14 cellular contexts compared by ENCODE assay signal in genomic region chr7:80910228-80910627, GRCh38. TPM values are rescaled to one million over a fixed set of nuclear protein-coding genes. Genes with fewer than 3 reads are reported as not detected.
DNase-seq lines count a peak whose midpoint lies in the region; ATAC-seq, FAIRE-seq and TF ChIP-seq lines count a peak whose summit lies in the region.
"Had no signal": no experiment of that assay in that cellular context is flagged by ENCODE, and none has a peak within 500 bp of the region (broad histone marks: within the 10 kb centered on the region; RNA-seq: fewer than 3 reads in every experiment).

No MANE protein-coding gene starts in this region.

- CTCF ChIA-PET in Panc1 (lab: Charles Lee): no interaction called here

- no TSS peak for BruUV-seq in Panc1 (replicated peaks; lab: Mats Ljungman, UMichigan)

- in situ Hi-C loops in Panc1 (cut with HindIII; ENCODE audit: low pct_unique_long_range_greater_than_20kb, low sequenced_read_pairs): no loop called here

- no peak overlapping the region for H3K23ac ChIP-seq in H9 (ENCODE audit: insufficient read length, low read depth, low read length)

- intact Hi-C loops in Right ventricle myocardium inferior (cut with DNase I): no loop called here
- intact Hi-C loops in cardiac septum (cut with DNase I): loop anchor here (10.0 kb wide), 1 partner anchor 565 kb away; no protein-coding TSS in a partner anchor
- intact Hi-C loops in Panc1 (cut with micrococcal nuclease; ENCODE audit: unreplicated experiment): no loop called here

- H3K27ac Mint-ChIP-seq in H9: no peak overlapping the region
- H3K27ac Mint-ChIP-seq: B cell; CD4-positive, alpha-beta T cell had no signal

- H3K27me3 Mint-ChIP-seq in H9 (ENCODE audit: low read depth): no peaks in the 10 kb centered on the region
- H3K27me3 Mint-ChIP-seq: B cell had no signal

- H4K8ac ChIP-seq in H9 (replicated peaks; ENCODE audit: insufficient read length, low read depth, low read length): no peak overlapping the region

- no peaks in the 10 kb centered on the region for H4K20me1 ChIP-seq in H9 (ENCODE audit: control insufficient read depth, insufficient read depth, insufficient read length)

- no peak overlapping the region for H3K4me3 ChIP-seq in Panc1 (ENCODE audit: low read depth in 2 of 2, low read length in 2 of 2)
- peak overlapping the region in 2 of 3 donors; percentile 10 to 42 for H3K4me3 ChIP-seq in skeletal muscle tissue (ENCODE audit: low read length in 3 of 3)

- no peaks in the 10 kb centered on the region for H3K79me1 ChIP-seq in H9 (ENCODE audit: insufficient read depth, low read depth, low read length, poor library complexity, severe bottlenecking)

- H3K36me3 ChIP-seq in Panc1 (ENCODE audit: control insufficient read depth, insufficient read depth, low read length): peaks cover 24% of the 10 kb centered on the region
- H3K36me3 ChIP-seq in skeletal muscle tissue (ENCODE audit: control insufficient read depth in 3 of 3, insufficient read depth in 3 of 3, low read length in 3 of 3): peaks cover 0 to 2% (median 0%) of the 10 kb centered on the region in 3 donors

- peak; percentile 46 for FAIRE-seq in D721Med (lab: Jason Lieb, UNC)
- FAIRE-seq: GM12892, GM19239 had no signal

- H3K18ac ChIP-seq in H9 (ENCODE audit: insufficient read length, low read depth, low read length): no peak overlapping the region

- H2BK120ac ChIP-seq in H9 (ENCODE audit: low read depth, low read length, poor library complexity, severe bottlenecking): no peak overlapping the region

- no peaks in the 10 kb centered on the region for H3K36me3 Mint-ChIP-seq in H9 (ENCODE audit: insufficient read depth in 1 of 3, low read depth in 3 of 3)

- no peak overlapping the region for H2BK15ac ChIP-seq in H9 (ENCODE audit: low read depth, low read length)

- H2BK20ac ChIP-seq in H9 (ENCODE audit: low read depth, low read length, poor library complexity, severe bottlenecking): no peak overlapping the region

- no peak overlapping the region for H2AFZ ChIP-seq in H9 (ENCODE audit: low read length)

- no peak for TF ChIP-seq CTCF in D721Med (IDR thresholded peaks at IDR 0.05; ENCODE audit: insufficient read depth, missing control alignments)
- TF ChIP-seq CTCF in Panc1 (IDR thresholded peaks at IDR 0.05): no peak
- TF ChIP-seq CTCF in H9 (conservative IDR thresholded peaks at IDR 0.05): no peak

- H3K4me1 Mint-ChIP-seq in H9: peaks cover 2 to 10% of the 10 kb centered on the region in 2 experiments
- H3K4me1 Mint-ChIP-seq: B cell had no signal

- H3K79me2 ChIP-seq in H9 (ENCODE audit: insufficient read depth, low read length): no peaks in the 10 kb centered on the region

- no peak overlapping the region for H2AK5ac ChIP-seq in H9 (ENCODE audit: insufficient read length, low read length)

- no peak overlapping the region for H3K14ac ChIP-seq in H9 (ENCODE audit: insufficient read depth, low read length)

- no peak overlapping the region for H3K56ac ChIP-seq in H9 (ENCODE audit: insufficient read length, low read depth, low read length)

- no CpG with 5 or more reads among the region's 1 CpG for WGBS in H9 (ENCODE audit: extremely low coverage, insufficient read length, low lambda C conversion rate)

- no peaks in the 10 kb centered on the region for H3K23me2 ChIP-seq in H9 (ENCODE audit: insufficient read length, low read depth, low read length, poor library complexity, severe bottlenecking)

- POLR2A ChIA-PET in Panc1 (lab: Charles Lee): interaction anchor here (0.6 to 1.2 kb wide), 4 partner anchors 9 to 509 kb away, joined by 3 to 10 read pairs (median 5); partner anchors contain the start of gene SEMA3C

- H2BK12ac ChIP-seq in H9 (ENCODE audit: insufficient read length, low read depth, low read length): no peak overlapping the region

- peak overlapping the region in 1 of 3 donors; percentile 8 for H3K9ac ChIP-seq in skeletal muscle tissue (ENCODE audit: low read depth in 1 of 3, low read length in 3 of 3)
- H3K9ac ChIP-seq in H9 (ENCODE audit: extremely low read depth, insufficient read length, low read length): no peak overlapping the region

- no peak overlapping the region for H2BK5ac ChIP-seq in H9 (ENCODE audit: insufficient read length, low read length)

- H3K27me3 ChIP-seq in Panc1 (ENCODE audit: control insufficient read depth, insufficient read depth, low read length) (no peaks in the 10 kb centered on the region), skeletal muscle tissue (ENCODE audit: control insufficient read depth in 3 of 3, insufficient read depth in 3 of 3, low read length in 3 of 3) (no peaks in the 10 kb centered on the region), H9 (ENCODE audit: insufficient read depth, low read length) (no peaks in the 10 kb centered on the region)

- no peak overlapping the region for H4K5ac ChIP-seq in H9 (ENCODE audit: insufficient read length, low read depth, low read length)

- H3K9me3 Mint-ChIP-seq in H9: no peaks in the 10 kb centered on the region
- H3K9me3 Mint-ChIP-seq: CD4-positive, alpha-beta T cell had no signal

- DNase-seq in Right ventricle myocardium inferior (ENCODE audit: missing footprints) (no peak), cardiac septum (ENCODE audit: low spot score) (no peak), D721Med (ENCODE audit: insufficient read length, low spot score) (no peak), Panc1 (ENCODE audit: low read depth, low spot score) (no peak), LoVo (ENCODE audit: low spot score) (no peak), H9 (no peak)
- DNase-seq: C1 segment of cervical spinal cord; Calu3; CD4-positive, alpha-beta T cell; DMS79 had no signal

- H3K4me1 ChIP-seq in Panc1 (ENCODE audit: control insufficient read depth, insufficient read depth, low read length) (peaks cover 83% of the 10 kb centered on the region), skeletal muscle tissue (ENCODE audit: control insufficient read depth in 3 of 3, insufficient read depth in 3 of 3, low read length in 3 of 3) (peaks cover 3 to 15% (median 6%) of the 10 kb centered on the region in 3 donors), H9 (ENCODE audit: insufficient read depth, low read length) (no peaks in the 10 kb centered on the region)

- no peak overlapping the region for H3T11ph ChIP-seq in H9 (ENCODE audit: low read length)

- ATAC-seq in Right ventricle myocardium inferior: peak; percentile 56
- ATAC-seq in Panc1: no peak

- no peak overlapping the region for H4K91ac ChIP-seq in H9 (ENCODE audit: insufficient read length, low read depth, low read length)

- H3K4me3 Mint-ChIP-seq in H9: no peak overlapping the region
- H3K4me3 Mint-ChIP-seq: B cell; CD4-positive, alpha-beta T cell had no signal

- peak overlapping the region; percentile 87 for H3K27ac ChIP-seq in Panc1 (ENCODE audit: low read length)
- peak overlapping the region; percentile 72 for H3K27ac ChIP-seq in skeletal muscle tissue (ENCODE audit: low read depth, low read length)
- H3K27ac ChIP-seq in H9 (ENCODE audit: insufficient read length, low read depth, low read length): no peak overlapping the region

- no peak overlapping the region for H3K4me2 ChIP-seq in H9 (ENCODE audit: insufficient read depth, insufficient read length, low read length)

- H3K9me3 ChIP-seq in Panc1 (ENCODE audit: control insufficient read depth, insufficient read depth, low read depth, low read length) (no peaks in the 10 kb centered on the region), skeletal muscle tissue (ENCODE audit: control insufficient read depth in 3 of 3, low read length in 3 of 3) (no peaks in the 10 kb centered on the region), H9 (ENCODE audit: control insufficient read depth, low read depth, low read length) (no peaks in the 10 kb centered on the region)

- H3K4ac ChIP-seq in H9 (ENCODE audit: low read depth, low read length): no peak overlapping the region

RNA-seq across cellular contexts. Expression of gene SEMA3C, which starts 8.6 kb away (rescaled TPM):
- total RNA-seq in Right ventricle myocardium inferior (67.8 TPM), cardiac septum (60.8 TPM), Panc1 (2021; ENCODE audit: unreplicated experiment) (232 TPM), skeletal muscle tissue (266 TPM), H9 (2021) (1.4 and 1.6 TPM in 2 replicates)
- 166 TPM for polyA plus RNA-seq in Panc1 (2012; ENCODE audit: insufficient read length)
- total RNA-seq: B cell had no signal

Comparison
In these comparisons a context has a peak if more than half of its experiments do, and no peak if none do; other contexts are left out.
1. H3K4me3 ChIP-seq: peak in skeletal muscle tissue (2 of 3); none in Panc1 (0 of 2).
2. RNA of gene SEMA3C, which starts 8.6 kb away (total RNA-seq): 266 TPM in skeletal muscle tissue (single experiment), 232 TPM in Panc1 (single experiment), 67.8 TPM in Right ventricle myocardium inferior (single experiment) and 60.8 TPM in cardiac septum (single experiment); 1.4 to 1.6 TPM in H9; every median in the first group is over 10 times any median in the second.